In genomic region chr4:38856046-38856445, GRCh38 we compare ENCODE assay signal across 8 cellular contexts. TPM values are rescaled to one million over a fixed set of nuclear protein-coding genes. Genes with fewer than 3 reads are reported as not detected.
A peak's percentile ranks its signal among the peaks of the same experiment; 100 is the strongest.
DNase-seq lines count a peak whose midpoint lies in the region; ATAC-seq and TF ChIP-seq lines count a peak whose summit lies in the region.

No MANE protein-coding gene starts in this region.

- TF ChIP-seq CTCF in uterus (IDR thresholded peaks at IDR 0.05) (no peak), GM13977 (IDR thresholded peaks at IDR 0.05; ENCODE audit: extremely low read depth, insufficient read depth, missing control alignments) (no peak)

- peaks cover 50% of the 10 kb centered on the region for H3K4me1 Mint-ChIP-seq in activated naive CD4-positive, alpha-beta T cell treated with anti-CD3 and anti-CD28 coated beads, Interleukin-2, amount 10 ng/mL, durations not matched to agents 7 days and 5 days
- peaks cover 36% of the 10 kb centered on the region for H3K4me1 Mint-ChIP-seq in T-helper 1 cell treated with Interleukin-12 subunit alpha and Interleukin-12 subunit beta and Interleukin-4 antibody, amounts not matched to agents 30 μg/mL and 1 μg/mL, for 36 hours (ENCODE audit: low read depth)
- H3K4me1 Mint-ChIP-seq in immature natural killer cell: peaks cover 13 to 24% of the 10 kb centered on the region in 2 donors

- no peaks in the 10 kb centered on the region for H3K36me3 ChIP-seq in uterus

- no peak for TF ChIP-seq POLR2A in uterus (IDR thresholded peaks at IDR 0.05)

- H3K4me1 ChIP-seq in uterus: peaks cover 0 to 12% of the 10 kb centered on the region in 2 donors

- peak overlapping the region; percentile 71 for H3K4me3 Mint-ChIP-seq in activated naive CD4-positive, alpha-beta T cell treated with anti-CD3 and anti-CD28 coated beads, Interleukin-2, amount 10 ng/mL, durations not matched to agents 7 days and 5 days
- H3K4me3 Mint-ChIP-seq in T-helper 1 cell treated with Interleukin-12 subunit alpha and Interleukin-12 subunit beta and Interleukin-4 antibody, amounts not matched to agents 30 μg/mL and 1 μg/mL, for 36 hours: peak overlapping the region; percentile 73
- peak overlapping the region; percentile 83 to 91 (median 86) for H3K4me3 Mint-ChIP-seq in immature natural killer cell

- peak overlapping the region; percentile 44 to 84 for H3K27ac ChIP-seq in uterus

- in situ Hi-C loops in GM13977 (cut with MboI; ENCODE audit: low pct_unique_long_range_greater_than_20kb, low sequenced_read_pairs, unreplicated experiment): loop anchor here (10.0 kb wide), 1 partner anchor 91 kb away; no protein-coding TSS in a partner anchor

- no peaks in the 10 kb centered on the region for H3K27me3 ChIP-seq in uterus

- H3K9me3 ChIP-seq in uterus: no peaks in the 10 kb centered on the region

- H3K9me3 Mint-ChIP-seq in activated naive CD4-positive, alpha-beta T cell treated with anti-CD3 and anti-CD28 coated beads, Interleukin-2, amount 10 ng/mL, durations not matched to agents 7 days and 5 days: peaks cover 14% of the 10 kb centered on the region
- peaks cover 12% of the 10 kb centered on the region for H3K9me3 Mint-ChIP-seq in T-helper 1 cell treated with Interleukin-12 subunit alpha and Interleukin-12 subunit beta and Interleukin-4 antibody, amounts not matched to agents 30 μg/mL and 1 μg/mL, for 36 hours
- H3K9me3 Mint-ChIP-seq in immature natural killer cell: peaks cover 0 to 1% (median 0%) of the 10 kb centered on the region in 6 donors

- no peak for ATAC-seq in GM18873 (IDR thresholded peaks at IDR 0.05; ENCODE audit: low FRiP score, unreplicated experiment)

- peak overlapping the region; percentile 98 for H3K27ac Mint-ChIP-seq in activated naive CD4-positive, alpha-beta T cell treated with anti-CD3 and anti-CD28 coated beads, Interleukin-2, amount 10 ng/mL, durations not matched to agents 7 days and 5 days
- peak overlapping the region; percentile 90 for H3K27ac Mint-ChIP-seq in T-helper 1 cell treated with Interleukin-12 subunit alpha and Interleukin-12 subunit beta and Interleukin-4 antibody, amounts not matched to agents 30 μg/mL and 1 μg/mL, for 36 hours
- peak overlapping the region; percentile 53 to 83 (median 68) for H3K27ac Mint-ChIP-seq in immature natural killer cell

- intact Hi-C loops in uterus (cut with DNase I; ENCODE audit: low total_unique reads): loop anchor here (10.0 kb wide), 1 partner anchor 631 kb away; no protein-coding TSS in a partner anchor

- peak overlapping the region in 1 of 2 donors; percentile 20 for H3K4me3 ChIP-seq in uterus

- H3K36me3 Mint-ChIP-seq in activated naive CD4-positive, alpha-beta T cell treated with anti-CD3 and anti-CD28 coated beads, Interleukin-2, amount 10 ng/mL, durations not matched to agents 7 days and 5 days: peaks cover 13% of the 10 kb centered on the region
- H3K36me3 Mint-ChIP-seq in T-helper 1 cell treated with Interleukin-12 subunit alpha and Interleukin-12 subunit beta and Interleukin-4 antibody, amounts not matched to agents 30 μg/mL and 1 μg/mL, for 36 hours (ENCODE audit: low read depth): peaks cover 5% of the 10 kb centered on the region
- peaks cover 0 to 7% (median 0%) of the 10 kb centered on the region in 3 donors for H3K36me3 Mint-ChIP-seq in immature natural killer cell

- H3K27me3 Mint-ChIP-seq in activated naive CD4-positive, alpha-beta T cell treated with anti-CD3 and anti-CD28 coated beads, Interleukin-2, amount 10 ng/mL, durations not matched to agents 7 days and 5 days: peaks cover 3% of the 10 kb centered on the region
- H3K27me3 Mint-ChIP-seq in T-helper 1 cell treated with Interleukin-12 subunit alpha and Interleukin-12 subunit beta and Interleukin-4 antibody, amounts not matched to agents 30 μg/mL and 1 μg/mL, for 36 hours (ENCODE audit: low read depth): no peaks in the 10 kb centered on the region
- peaks cover 0 to 6% (median 0%) of the 10 kb centered on the region in 3 donors for H3K27me3 Mint-ChIP-seq in immature natural killer cell (ENCODE audit: low read depth in 3 of 3)

- peak; percentile 50 for DNase-seq in activated naive CD4-positive, alpha-beta T cell treated with anti-CD3 and anti-CD28 coated beads, Interleukin-2, amount 10 ng/mL, durations not matched to agents 7 days and 5 days
- no peak for DNase-seq in activated naive CD4-positive, alpha-beta T cell treated with anti-CD3 and anti-CD28 coated beads, Interleukin-2, amount 50 U/mL, for 16 hours
- peak in 1 of 3 donors; percentile 18 for DNase-seq in immature natural killer cell
- no peak for DNase-seq in uterus
- DNase-seq in GM13977 (ENCODE audit: low spot score): no peak
- no peak for DNase-seq in T-helper 9 cell

- CTCF ChIA-PET in activated naive CD4-positive, alpha-beta T cell treated with anti-CD3 and anti-CD28 coated beads, Interleukin-2, amount 10 ng/mL, durations not matched to agents 7 days and 5 days (lab: Charles Lee): interaction anchor here (0.6 to 3.2 kb wide), 12 partner anchors 10 to 113 kb away, joined by 3 to 43 read pairs (median 4); partner anchors contain the start of genes TLR1 and TLR10

RNA-seq across cellular contexts. Expression of gene TLR6, which starts 0.6 kb away (rescaled TPM):
- 1 to 10 TPM; 1.9 to 4.8 (median 3.9) TPM for polyA plus RNA-seq in immature natural killer cell
- total RNA-seq in uterus: 1 to 10 TPM; 1.5 to 10.0 (median 4.4) TPM

RNA-seq across cellular contexts. Expression of gene FAM114A1, which starts 11.6 kb away (rescaled TPM):
- not detected for polyA plus RNA-seq in immature natural killer cell
- total RNA-seq in uterus: 100 to 1,000 TPM in 1 of 4 donors, 10 to 100 TPM in 3; 41.2 to 273 (median 52.7) TPM

RNA-seq across cellular contexts. Expression of gene TLR1, which starts 51.5 kb away (rescaled TPM):
- 10 to 100 TPM; 16.6 to 24.7 (median 20.0) TPM for polyA plus RNA-seq in immature natural killer cell
- total RNA-seq in uterus: 10 to 100 TPM in 3 of 4 donors, 1 to 10 TPM in 1; 6.1 to 32.3 (median 20.4) TPM
